ENCODE assay signal across 8 cellular contexts in genomic region chr3:179450901-179451334, GRCh38. TPM values are rescaled to one million over a fixed set of nuclear protein-coding genes. Genes with fewer than 3 reads are reported as not detected.
DNase-seq lines count a peak whose midpoint lies in the region; ATAC-seq and TF ChIP-seq lines count a peak whose summit lies in the region.

No MANE protein-coding gene starts in this region.

- no peak overlapping the region for H2BK12ac ChIP-seq in neuronal stem cell (ENCODE audit: low read length)

- H3K27ac Mint-ChIP-seq in CD8-positive, alpha-beta memory T cell: no peak overlapping the region
- no peak overlapping the region for H3K27ac Mint-ChIP-seq in activated CD4-positive, alpha-beta memory T cell treated with anti-CD3 and anti-CD28 coated beads, Interleukin-2, amount 10 ng/mL, durations not matched to agents 7 days and 5 days

- H3K9me3 ChIP-seq in CD8-positive, alpha-beta memory T cell (ENCODE audit: low read length): no peaks in the 10 kb centered on the region
- no peaks in the 10 kb centered on the region for H3K9me3 ChIP-seq in neuronal stem cell (replicated peaks in 1 of 2; ENCODE audit: control insufficient read depth in 2 of 2, insufficient read depth in 1 of 2, low read depth in 1 of 2, low read length in 2 of 2)

- H3K9ac ChIP-seq in neuronal stem cell (ENCODE audit: low read depth, low read length, poor library complexity): peak overlapping the region; percentile 89

- no peak overlapping the region for H3K4ac ChIP-seq in neuronal stem cell (ENCODE audit: low read length)

- no peak for DNase-seq in CD8-positive, alpha-beta memory T cell
- DNase-seq in activated CD4-positive, alpha-beta memory T cell treated with anti-CD3 and anti-CD28 coated beads, Interleukin-2, amount 10 ng/mL, durations not matched to agents 7 days and 5 days: no peak
- no peak for DNase-seq in foreskin keratinocyte
- no peak for DNase-seq in neuronal stem cell (ENCODE audit: low spot score)
- no peak for DNase-seq in amniotic stem cell (lab: John Stamatoyannopoulos, UW)
- no peak for DNase-seq in NCI-H2107 treated with DMSO at 0.1 percent for 48 hours (lab: John Stamatoyannopoulos, UW; ENCODE audit: unreplicated experiment)

- no peak overlapping the region for H3K14ac ChIP-seq in neuronal stem cell (ENCODE audit: low read length)

- CTCF ChIA-PET in CD8-positive, alpha-beta memory T cell (lab: Charles Lee): interaction anchor here (1.2 kb wide), 1 partner anchor 110 kb away, joined by 3 read pairs; no protein-coding TSS in a partner anchor
- CTCF ChIA-PET in activated CD4-positive, alpha-beta memory T cell treated with anti-CD3 and anti-CD28 coated beads, Interleukin-2, amount 10 ng/mL, durations not matched to agents 7 days and 5 days (lab: Charles Lee): interaction anchor here (1.1 to 1.5 kb wide), 2 partner anchors 10 to 381 kb away, joined by 3 to 6 read pairs; no protein-coding TSS in a partner anchor

- H3K18ac ChIP-seq in neuronal stem cell (ENCODE audit: low read length): peak overlapping the region; percentile 93

- peaks cover 8% of the 10 kb centered on the region for H3K4me1 ChIP-seq in CD8-positive, alpha-beta memory T cell (ENCODE audit: insufficient read depth, low read length)
- peaks cover 22% of the 10 kb centered on the region for H3K4me1 ChIP-seq in foreskin keratinocyte
- H3K4me1 ChIP-seq in neuronal stem cell (ENCODE audit: control insufficient read depth in 2 of 2, insufficient read depth in 1 of 2, low read depth in 1 of 2, low read length in 2 of 2): peaks cover 3 to 9% of the 10 kb centered on the region in 2 donors

- peak overlapping the region; percentile 84 to 90 (median 85) for H3K4me3 Mint-ChIP-seq in CD8-positive, alpha-beta memory T cell
- H3K4me3 Mint-ChIP-seq in activated CD4-positive, alpha-beta memory T cell treated with anti-CD3 and anti-CD28 coated beads, Interleukin-2, amount 10 ng/mL, durations not matched to agents 7 days and 5 days: peak overlapping the region; percentile 80

- peak overlapping the region; percentile 90 for H2AFZ ChIP-seq in neuronal stem cell (ENCODE audit: low read length)

- no peaks in the 10 kb centered on the region for H3K79me1 ChIP-seq in neuronal stem cell (ENCODE audit: low read depth, low read length)

- H2BK5ac ChIP-seq in neuronal stem cell (ENCODE audit: low read length): no peak overlapping the region

- H2AK5ac ChIP-seq in neuronal stem cell (ENCODE audit: low read depth, low read length): no peak overlapping the region

- peak overlapping the region; percentile 60 for H3K4me3 ChIP-seq in CD8-positive, alpha-beta memory T cell (ENCODE audit: low read length)
- H3K4me3 ChIP-seq in neuronal stem cell (ENCODE audit: low read length in 2 of 2): peak overlapping the region; percentile 62 to 93

- peak overlapping the region; percentile 18 for H3K27ac ChIP-seq in CD8-positive, alpha-beta memory T cell (ENCODE audit: low read depth, low read length)
- H3K27ac ChIP-seq in foreskin keratinocyte (peak overlapping the region; percentile 77), neuronal stem cell (replicated peaks; ENCODE audit: low read length) (no peak overlapping the region)

- H3K36me3 ChIP-seq in CD8-positive, alpha-beta memory T cell (ENCODE audit: insufficient read depth, low read length): no peaks in the 10 kb centered on the region
- peaks cover 0 to 8% of the 10 kb centered on the region in 2 donors for H3K36me3 ChIP-seq in neuronal stem cell (replicated peaks in 1 of 2; ENCODE audit: control insufficient read depth in 2 of 2, insufficient read depth in 2 of 2, low read length in 2 of 2)

- no peak overlapping the region for H2BK15ac ChIP-seq in neuronal stem cell (ENCODE audit: low read length)

- peaks cover 14 to 19% (median 19%) of the 10 kb centered on the region in 3 donors for H3K4me1 Mint-ChIP-seq in CD8-positive, alpha-beta memory T cell
- H3K4me1 Mint-ChIP-seq in activated CD4-positive, alpha-beta memory T cell treated with anti-CD3 and anti-CD28 coated beads, Interleukin-2, amount 10 ng/mL, durations not matched to agents 7 days and 5 days: peaks cover 23% of the 10 kb centered on the region

- H4K8ac ChIP-seq in neuronal stem cell (ENCODE audit: low read depth, low read length): no peak overlapping the region

- no peak overlapping the region for H2BK120ac ChIP-seq in neuronal stem cell (ENCODE audit: low read depth, low read length)

- WGBS in neuronal stem cell (ENCODE audit: extremely low coverage in 2 of 2, insufficient read length in 2 of 2, insufficient replicate concordance in 1 of 2), 2 donors: no CpG with 5 or more reads among the region's 57 CpGs

- peak overlapping the region; percentile 37 for H3K23ac ChIP-seq in neuronal stem cell (ENCODE audit: low read depth, low read length, poor library complexity)

- peaks cover 0 to 4% (median 3%) of the 10 kb centered on the region in 3 donors for H3K36me3 Mint-ChIP-seq in CD8-positive, alpha-beta memory T cell
- H3K36me3 Mint-ChIP-seq in activated CD4-positive, alpha-beta memory T cell treated with anti-CD3 and anti-CD28 coated beads, Interleukin-2, amount 10 ng/mL, durations not matched to agents 7 days and 5 days (ENCODE audit: low read depth): no peaks in the 10 kb centered on the region

- H3K9me3 Mint-ChIP-seq in CD8-positive, alpha-beta memory T cell: peaks cover 0 to 1% (median 0%) of the 10 kb centered on the region in 5 donors
- no peaks in the 10 kb centered on the region for H3K9me3 Mint-ChIP-seq in activated CD4-positive, alpha-beta memory T cell treated with anti-CD3 and anti-CD28 coated beads, Interleukin-2, amount 10 ng/mL, durations not matched to agents 7 days and 5 days

- H3K27me3 ChIP-seq in CD8-positive, alpha-beta memory T cell (ENCODE audit: insufficient read depth, low read length, poor library complexity, severe bottlenecking): peaks cover 7% of the 10 kb centered on the region
- H3K27me3 ChIP-seq in foreskin keratinocyte: no peaks in the 10 kb centered on the region
- peaks cover 0 to 3% (median 0%) of the 10 kb centered on the region in 3 experiments for H3K27me3 ChIP-seq in neuronal stem cell (ENCODE audit: control insufficient read depth in 3 of 3, insufficient read depth in 3 of 3, low read depth in 1 of 3, low read length in 3 of 3)

- peak; percentile 47 for ATAC-seq in GM19455 (IDR thresholded peaks at IDR 0.05; ENCODE audit: unreplicated experiment)
- peak; percentile 33 for ATAC-seq in HG03521 (IDR thresholded peaks at IDR 0.05; ENCODE audit: unreplicated experiment)
- peak; percentile 50 for ATAC-seq in foreskin keratinocyte

- POLR2A ChIA-PET in CD8-positive, alpha-beta memory T cell (lab: Charles Lee): no interaction called here
- POLR2A ChIA-PET in activated CD4-positive, alpha-beta memory T cell treated with anti-CD3 and anti-CD28 coated beads, Interleukin-2, amount 10 ng/mL, durations not matched to agents 7 days and 5 days (lab: Charles Lee): interaction anchor here (1.1 to 1.5 kb wide), 3 partner anchors 9 to 127 kb away, joined by 3 to 5 read pairs (median 3); no protein-coding TSS in a partner anchor

- peaks cover 31 to 70% of the 10 kb centered on the region in 2 donors for H3K27me3 Mint-ChIP-seq in CD8-positive, alpha-beta memory T cell
- peaks cover 72% of the 10 kb centered on the region for H3K27me3 Mint-ChIP-seq in activated CD4-positive, alpha-beta memory T cell treated with anti-CD3 and anti-CD28 coated beads, Interleukin-2, amount 10 ng/mL, durations not matched to agents 7 days and 5 days

- H4K91ac ChIP-seq in neuronal stem cell (ENCODE audit: low read depth, low read length, poor library complexity): no peak overlapping the region

- H3K4me2 ChIP-seq in neuronal stem cell (ENCODE audit: insufficient read depth, low read length, poor library complexity, severe bottlenecking): peak overlapping the region; percentile 77

- TF ChIP-seq CTCF in foreskin keratinocyte (conservative IDR thresholded peaks at IDR 0.05): no peak

RNA-seq across cellular contexts. Expression of gene GNB4, which starts 0.4 kb away (rescaled TPM):
- 1 to 10 TPM; 1.5 to 1.9 TPM for total RNA-seq in CD8-positive, alpha-beta memory T cell
- 0.16 TPM for polyA plus RNA-seq in CD8-positive, alpha-beta memory T cell
- 1 to 10 TPM; 6.3 to 7.5 TPM for total RNA-seq in activated CD4-positive, alpha-beta memory T cell treated with anti-CD3 and anti-CD28 coated beads, Interleukin-2, amount 10 ng/mL, durations not matched to agents 7 days and 5 days
- 30.7 and 32.9 TPM in 2 replicates for total RNA-seq in foreskin keratinocyte
- polyA plus RNA-seq in foreskin keratinocyte: 6.7 and 8.6 TPM in 2 replicates
- 8.6 TPM for polyA plus RNA-seq in neuronal stem cell (2013, experiment 1 of 2)
- polyA plus RNA-seq in neuronal stem cell (2013, experiment 2 of 2): 8.9 TPM
